In the genomic region with DNA sequence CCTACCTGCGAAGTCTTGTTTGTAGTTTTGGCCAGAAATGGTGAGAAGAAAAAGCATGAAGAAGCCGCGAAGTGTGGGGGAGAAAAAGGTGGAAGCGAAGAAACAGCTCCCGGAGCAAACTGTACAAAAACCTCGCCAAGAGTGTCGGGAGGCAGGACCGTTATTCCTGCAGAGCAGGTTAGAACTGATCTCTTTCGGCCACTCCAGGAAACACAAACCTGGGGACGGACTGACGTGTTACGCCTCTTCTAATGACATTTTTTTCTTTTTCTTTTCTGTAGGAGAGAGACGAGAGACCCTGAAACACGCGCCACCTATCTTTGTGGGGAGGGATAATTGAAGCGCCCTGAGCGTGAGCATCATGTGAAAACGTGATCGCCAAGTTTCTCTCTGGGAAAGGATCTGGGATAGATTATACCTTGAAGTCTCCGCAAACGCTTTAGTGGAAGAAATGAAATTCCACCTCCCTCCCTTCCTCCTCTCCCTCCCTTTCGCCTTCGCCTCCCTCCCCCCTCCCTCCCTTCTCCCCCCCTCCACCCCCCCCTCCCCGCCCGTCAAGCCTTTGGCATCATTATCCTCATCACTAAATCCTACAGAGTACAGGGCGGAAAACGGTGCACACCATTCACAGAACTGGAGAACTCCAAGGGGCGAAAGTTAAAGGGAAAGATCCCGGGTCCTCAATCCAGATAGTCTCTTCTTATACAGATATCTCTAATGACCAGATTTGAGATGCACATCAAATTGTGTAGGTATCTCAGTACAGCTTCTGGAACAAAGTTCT, we compare ENCODE assay signal across 9 cellular contexts. TPM values are rescaled to one million over a fixed set of nuclear protein-coding genes. Genes with fewer than 3 reads are reported as not detected.
DNase-seq lines count a peak whose midpoint lies in the region; ATAC-seq, FAIRE-seq and TF ChIP-seq lines count a peak whose summit lies in the region.
"Had no signal": no experiment of that assay in that cellular context is flagged by ENCODE, and none has a peak within 500 bp of the region (broad histone marks: within the 10 kb centered on the region; RNA-seq: fewer than 3 reads in every experiment).

A gene (minus strand): TSS at position 186 of the 784 bp plus-strand sequence. CDS start 2,769 bp downstream, outside the sequence.

- H3K4me1 ChIP-seq in cardiac muscle cell (ENCODE audit: low read depth) (peaks cover 13% of the 10 kb centered on the region), pancreas (no peaks in the 10 kb centered on the region)

- POLR2A ChIA-PET in activated CD4-positive, alpha-beta T cell treated with anti-CD3 and anti-CD28 coated beads, Interleukin-2, amount 10 ng/mL, durations not matched to agents 7 days and 5 days (lab: Charles Lee): no interaction called here

- no peaks in the 10 kb centered on the region for H3K9me3 ChIP-seq in cardiac muscle cell (ENCODE audit: low read depth)
- no peaks in the 10 kb centered on the region for H3K9me3 ChIP-seq in pancreas

- H3K36me3 Mint-ChIP-seq in activated CD4-positive, alpha-beta T cell treated with anti-CD3 and anti-CD28 coated beads, Interleukin-2, amount 10 ng/mL, durations not matched to agents 7 days and 5 days (ENCODE audit: low read depth): peaks cover 2% of the 10 kb centered on the region
- peaks cover 2% of the 10 kb centered on the region for H3K36me3 Mint-ChIP-seq in activated naive CD8-positive, alpha-beta T cell treated with anti-CD3 and anti-CD28 coated beads, Interleukin-2, amount 50 U/mL, for 24 hours (ENCODE audit: low read depth)

- intact Hi-C loops in pancreas (cut with DNase I): no loop called here

- H3K4me3 Mint-ChIP-seq in activated CD4-positive, alpha-beta T cell treated with anti-CD3 and anti-CD28 coated beads, Interleukin-2, amount 10 ng/mL, durations not matched to agents 7 days and 5 days: no peak within 1 kb of the TSS
- H3K4me3 Mint-ChIP-seq in activated naive CD8-positive, alpha-beta T cell treated with anti-CD3 and anti-CD28 coated beads, Interleukin-2, amount 50 U/mL, for 24 hours: peak within 1 kb of the TSS; percentile 6

- H3K4me3 ChIP-seq in cardiac muscle cell: peak within 1 kb of the TSS; percentile 99
- peak within 1 kb of the TSS in 3 of 4 donors; percentile 9 to 60 (median 12) for H3K4me3 ChIP-seq in pancreas

- CTCF ChIA-PET in activated CD4-positive, alpha-beta T cell treated with anti-CD3 and anti-CD28 coated beads, Interleukin-2, amount 10 ng/mL, durations not matched to agents 7 days and 5 days (lab: Charles Lee): no interaction called here

- H3K27ac Mint-ChIP-seq in activated CD4-positive, alpha-beta T cell treated with anti-CD3 and anti-CD28 coated beads, Interleukin-2, amount 10 ng/mL, durations not matched to agents 7 days and 5 days: no peak within 1 kb of the TSS
- H3K27ac Mint-ChIP-seq in activated naive CD8-positive, alpha-beta T cell treated with anti-CD3 and anti-CD28 coated beads, Interleukin-2, amount 50 U/mL, for 24 hours: no peak within 1 kb of the TSS

- peaks cover 34% of the 10 kb centered on the region for H3K4me1 Mint-ChIP-seq in activated CD4-positive, alpha-beta T cell treated with anti-CD3 and anti-CD28 coated beads, Interleukin-2, amount 10 ng/mL, durations not matched to agents 7 days and 5 days
- peaks cover 32% of the 10 kb centered on the region for H3K4me1 Mint-ChIP-seq in activated naive CD8-positive, alpha-beta T cell treated with anti-CD3 and anti-CD28 coated beads, Interleukin-2, amount 50 U/mL, for 24 hours

- H3K9me3 Mint-ChIP-seq in activated CD4-positive, alpha-beta T cell treated with anti-CD3 and anti-CD28 coated beads, Interleukin-2, amount 10 ng/mL, durations not matched to agents 7 days and 5 days: no peaks in the 10 kb centered on the region
- no peaks in the 10 kb centered on the region for H3K9me3 Mint-ChIP-seq in activated naive CD8-positive, alpha-beta T cell treated with anti-CD3 and anti-CD28 coated beads, Interleukin-2, amount 50 U/mL, for 24 hours

- TF ChIP-seq CTCF in cardiac muscle cell (IDR thresholded peaks at IDR 0.05; ENCODE audit: low read depth, low read length) (peak; percentile 73), pancreas (IDR thresholded peaks at IDR 0.05) (peak in 1 of 4 donors; percentile 11)

- H3K27ac ChIP-seq in cardiac muscle cell: no peak within 1 kb of the TSS
- peak within 1 kb of the TSS in 3 of 4 donors; percentile 22 to 79 (median 76) for H3K27ac ChIP-seq in pancreas

- no peaks in the 10 kb centered on the region for H3K27me3 ChIP-seq in cardiac muscle cell
- H3K27me3 ChIP-seq in pancreas: peaks cover 0 to 9% (median 2%) of the 10 kb centered on the region in 4 donors

- WGBS in pancreas, 2 donors: 4 to 6% methylated on average over 26 to 29 of the region's 29 CpGs

- no peak for ATAC-seq in activated naive CD8-positive, alpha-beta T cell treated with anti-CD3 and anti-CD28 coated beads, Interleukin-2, amount 50 U/mL, for 24 hours
- ATAC-seq in pancreas (peak in 2 of 4 donors; percentile 15 to 24), HG02763 (IDR thresholded peaks at IDR 0.05; ENCODE audit: unreplicated experiment) (no peak)

- H3K36me3 ChIP-seq in cardiac muscle cell (no peaks in the 10 kb centered on the region), pancreas (no peaks in the 10 kb centered on the region)

- FAIRE-seq in pancreas (lab: Jason Lieb, UNC): no peak
- FAIRE-seq: islet of Langerhans had no signal

- H3K27me3 Mint-ChIP-seq in activated CD4-positive, alpha-beta T cell treated with anti-CD3 and anti-CD28 coated beads, Interleukin-2, amount 10 ng/mL, durations not matched to agents 7 days and 5 days: peaks cover 55% of the 10 kb centered on the region
- H3K27me3 Mint-ChIP-seq in activated naive CD8-positive, alpha-beta T cell treated with anti-CD3 and anti-CD28 coated beads, Interleukin-2, amount 50 U/mL, for 24 hours: peaks cover 41% of the 10 kb centered on the region

- DNase-seq in activated CD4-positive, alpha-beta T cell treated with anti-CD3 and anti-CD28 coated beads, Interleukin-2, amount 10 ng/mL, durations not matched to agents 7 days and 5 days: peak; percentile 29
- no peak for DNase-seq in activated CD4-positive, alpha-beta T cell treated with anti-CD3 and anti-CD28 coated beads for 4 hours
- DNase-seq in NCI-H524 (lab: John Stamatoyannopoulos, UW) (peak; percentile 94 to 96), cardiac muscle cell (ENCODE audit: low read depth in 1 of 2, low spot score in 1 of 2) (peak; percentile 75 to 95), pancreas (peak in 1 of 6 donors; percentile 34)
- DNase-seq in activated naive CD8-positive, alpha-beta T cell treated with anti-CD3 and anti-CD28 coated beads, Interleukin-2, amount 50 U/mL, for 24 hours: peak; percentile 40
- no peak for DNase-seq in activated CD4-positive, alpha-beta T cell treated with anti-CD3 and anti-CD28 coated beads, Interleukin-2, amount 50 U/mL, for 48 hours

RNA-seq across cellular contexts. Expression of the gene that starts here (rescaled TPM):
- total RNA-seq in activated CD4-positive, alpha-beta T cell treated with anti-CD3 and anti-CD28 coated beads, Interleukin-2, amount 10 ng/mL, durations not matched to agents 7 days and 5 days: 1 to 10 TPM; 3.3 to 3.5 TPM
- total RNA-seq in cardiac muscle cell (27.0 and 41.2 TPM in 2 replicates), pancreas (10 to 100 TPM in 3 of 6 donors, 1 to 10 TPM in 3; 4.3 to 38.6 (median 11.2) TPM)
- polyA plus RNA-seq in cardiac muscle cell (16.8 and 17.9 TPM in 2 replicates), pancreas (1 to 10 TPM; 3.8 to 5.5 TPM)

Comparison
In these comparisons a context has a peak if more than half of its experiments do, and no peak if none do; other contexts are left out.
1. DNase-seq: peak in activated CD4-positive, alpha-beta T cell treated with anti-CD3 and anti-CD28 coated beads, Interleukin-2, amount 10 ng/mL, durations not matched to agents 7 days and 5 days (single experiment), NCI-H524 (2 of 2), activated naive CD8-positive, alpha-beta T cell treated with anti-CD3 and anti-CD28 coated beads, Interleukin-2, amount 50 U/mL, for 24 hours (single experiment) and cardiac muscle cell (2 of 2); none in activated CD4-positive, alpha-beta T cell treated with anti-CD3 and anti-CD28 coated beads for 4 hours (0 of 2) and activated CD4-positive, alpha-beta T cell treated with anti-CD3 and anti-CD28 coated beads, Interleukin-2, amount 50 U/mL, for 48 hours (0 of 2).